In the genomic region with DNA sequence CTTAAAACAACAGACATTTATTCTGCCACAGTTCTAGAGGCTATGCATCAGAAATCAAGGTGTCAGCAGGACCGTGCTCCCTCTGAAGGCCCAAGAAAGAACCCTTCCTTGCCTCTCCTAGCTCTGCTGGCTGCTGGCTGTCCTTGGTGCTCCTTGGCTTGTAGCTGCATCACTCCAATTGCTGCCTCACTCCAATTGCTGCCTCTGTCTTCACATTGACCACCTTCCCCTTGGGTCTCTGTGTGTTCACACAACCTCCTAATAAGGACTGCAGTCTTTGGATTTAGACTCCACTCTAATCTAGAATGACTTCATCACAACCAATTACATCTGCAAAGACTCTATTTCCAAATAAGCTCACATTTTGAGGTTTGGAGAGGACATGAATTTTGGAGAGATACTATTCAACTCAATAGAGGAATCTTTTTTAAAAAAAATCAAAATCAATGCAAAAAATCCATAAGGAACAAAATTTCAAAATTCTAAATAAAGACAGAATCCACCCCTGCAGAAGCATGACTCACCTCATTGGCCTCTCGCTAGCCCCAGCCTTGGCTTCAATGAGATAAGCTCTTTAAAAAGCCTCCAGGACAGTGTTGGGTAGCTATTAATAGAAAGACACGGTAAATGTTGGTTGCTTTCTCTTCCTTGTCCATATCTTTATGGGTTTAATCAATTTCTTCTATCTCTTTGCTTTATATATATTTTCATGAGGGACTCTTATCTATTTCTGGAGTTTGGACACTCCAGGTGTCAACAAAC, we compare ENCODE assay signal across 15 cellular contexts.
DNase-seq lines count a peak whose midpoint lies in the region; ATAC-seq and TF ChIP-seq lines count a peak whose summit lies in the region.
"Had no signal": no experiment of that assay in that cellular context is flagged by ENCODE, and none has a peak within 500 bp of the region (broad histone marks: within the 10 kb centered on the region; RNA-seq: fewer than 3 reads in every experiment).

No MANE protein-coding gene starts in this region.

- H3K4me3 ChIP-seq in endodermal cell (ENCODE audit: low read length): peak overlapping the region; percentile 14
- H3K4me3 ChIP-seq in left lung: no peak overlapping the region

- 74 to 88% methylated on average over 2 to 3 of the region's 3 CpGs for WGBS in endodermal cell (ENCODE audit: insufficient coverage in 1 of 2, insufficient read length in 1 of 2), 2 experiments

- ATAC-seq in left lung: peak; percentile 63
- ATAC-seq: activated naive CD8-positive, alpha-beta T cell treated with anti-CD3 and anti-CD28 coated beads, Interleukin-2, amount 50 U/mL, for 24 hours had no signal

- peaks cover 2% of the 10 kb centered on the region for H3K36me3 Mint-ChIP-seq in endodermal cell (ENCODE audit: low read depth)
- no peaks in the 10 kb centered on the region for H3K36me3 Mint-ChIP-seq in activated CD4-positive, alpha-beta memory T cell treated with anti-CD3 and anti-CD28 coated beads for 36 hours
- H3K36me3 Mint-ChIP-seq: mesothelial cell of epicardium had no signal

- H3K9me3 Mint-ChIP-seq in endodermal cell: peaks cover 10% of the 10 kb centered on the region
- no peaks in the 10 kb centered on the region for H3K9me3 Mint-ChIP-seq in activated CD4-positive, alpha-beta memory T cell treated with anti-CD3 and anti-CD28 coated beads for 36 hours
- H3K9me3 Mint-ChIP-seq: activated naive CD8-positive, alpha-beta T cell treated with anti-CD3 and anti-CD28 coated beads, Interleukin-2, amount 50 U/mL, for 24 hours had no signal

- H3K36me3 ChIP-seq in endodermal cell (ENCODE audit: control insufficient read depth, insufficient read depth, low read length) (no peaks in the 10 kb centered on the region), left lung (no peaks in the 10 kb centered on the region)

- peaks cover 3% of the 10 kb centered on the region for H3K27me3 Mint-ChIP-seq in endodermal cell (ENCODE audit: insufficient read depth)
- H3K27me3 Mint-ChIP-seq in activated CD4-positive, alpha-beta memory T cell treated with anti-CD3 and anti-CD28 coated beads for 36 hours: peaks cover 6% of the 10 kb centered on the region

- no peak overlapping the region for H3K9ac ChIP-seq in endodermal cell (ENCODE audit: extremely low read depth, low read length, poor library complexity, severe bottlenecking)

- no peak overlapping the region for H3K4me3 Mint-ChIP-seq in endodermal cell
- no peak overlapping the region for H3K4me3 Mint-ChIP-seq in activated CD4-positive, alpha-beta memory T cell treated with anti-CD3 and anti-CD28 coated beads for 36 hours
- H3K4me3 Mint-ChIP-seq: activated naive CD8-positive, alpha-beta T cell treated with anti-CD3 and anti-CD28 coated beads, Interleukin-2, amount 50 U/mL, for 24 hours; mesothelial cell of epicardium had no signal

- no peak for TF ChIP-seq CTCF in endodermal cell (conservative IDR thresholded peaks at IDR 0.05)
- TF ChIP-seq CTCF in left lung (IDR thresholded peaks at IDR 0.05): no peak
- TF ChIP-seq CTCF in GM13976 (IDR thresholded peaks at IDR 0.05; ENCODE audit: borderline replicate concordance, control extremely low read depth, extremely low read depth, insufficient read depth, missing control alignments): no peak

- in situ Hi-C loops in GM13976 (cut with MboI; ENCODE audit: low sequenced_read_pairs, unreplicated experiment): no loop called here

- H3K4me1 ChIP-seq in endodermal cell (ENCODE audit: control insufficient read depth, insufficient read depth, low read length) (peaks cover 20% of the 10 kb centered on the region), left lung (no peaks in the 10 kb centered on the region)

- peaks cover 14% of the 10 kb centered on the region for H3K9me3 ChIP-seq in endodermal cell (ENCODE audit: control insufficient read depth, low read length)
- H3K9me3 ChIP-seq in left lung: peaks cover 0 to 2% of the 10 kb centered on the region in 2 donors

- intact Hi-C loops in left lung (cut with DNase I): no loop called here
- intact Hi-C loops in activated CD4-positive, alpha-beta memory T cell treated with anti-CD3 and anti-CD28 coated beads for 36 hours (cut with micrococcal nuclease): no loop called here

- no peaks in the 10 kb centered on the region for H3K27me3 ChIP-seq in endodermal cell (ENCODE audit: control insufficient read depth, insufficient read depth, low read length, poor library complexity, severe bottlenecking)
- H3K27me3 ChIP-seq in left lung: no peaks in the 10 kb centered on the region

- peak; percentile 58 for DNase-seq in COLO829 (ENCODE audit: low spot score)
- peak; percentile 33 for DNase-seq in MV-4-11 (lab: John Stamatoyannopoulos, UW)
- no peak for DNase-seq in endodermal cell
- DNase-seq in left lung: no peak
- DNase-seq in GM13976 (ENCODE audit: low spot score): no peak
- no peak for DNase-seq in activated CD4-positive, alpha-beta memory T cell treated with anti-CD3 and anti-CD28 coated beads for 36 hours
- no peak for DNase-seq in NCI-H2171 (lab: John Stamatoyannopoulos, UW)
- no peak for DNase-seq in GOT3 (lab: John Stamatoyannopoulos, UW)
- DNase-seq: activated naive CD8-positive, alpha-beta T cell treated with anti-CD3 and anti-CD28 coated beads, Interleukin-2, amount 50 U/mL, for 24 hours; DND-41; hypothalamus; SHP77; stimulated activated CD4-positive, alpha-beta T cell treated with anti-CD3 and anti-CD28 coated beads, Interleukin-4, amount 100 ng/mL, for 24 hours; stimulated activated naive CD4-positive, alpha-beta T cell treated with Interleukin-2 at 50 U/mL for 16 hours had no signal

- CTCF ChIA-PET in activated CD4-positive, alpha-beta memory T cell treated with anti-CD3 and anti-CD28 coated beads for 36 hours (lab: Charles Lee): no interaction called here

- POLR2A ChIA-PET in activated CD4-positive, alpha-beta memory T cell treated with anti-CD3 and anti-CD28 coated beads for 36 hours (lab: Charles Lee): no interaction called here

- peak overlapping the region; percentile 28 for H3K27ac Mint-ChIP-seq in endodermal cell
- no peak overlapping the region for H3K27ac Mint-ChIP-seq in activated CD4-positive, alpha-beta memory T cell treated with anti-CD3 and anti-CD28 coated beads for 36 hours
- H3K27ac Mint-ChIP-seq: activated naive CD8-positive, alpha-beta T cell treated with anti-CD3 and anti-CD28 coated beads, Interleukin-2, amount 50 U/mL, for 24 hours; mesothelial cell of epicardium had no signal

- H3K27ac ChIP-seq in endodermal cell (ENCODE audit: low read depth, low read length): no peak overlapping the region
- no peak overlapping the region for H3K27ac ChIP-seq in left lung

- peaks cover 34% of the 10 kb centered on the region for H3K4me1 Mint-ChIP-seq in endodermal cell
- no peaks in the 10 kb centered on the region for H3K4me1 Mint-ChIP-seq in activated CD4-positive, alpha-beta memory T cell treated with anti-CD3 and anti-CD28 coated beads for 36 hours (ENCODE audit: low read depth)
- H3K4me1 Mint-ChIP-seq: activated naive CD8-positive, alpha-beta T cell treated with anti-CD3 and anti-CD28 coated beads, Interleukin-2, amount 50 U/mL, for 24 hours had no signal

Comparison
In these comparisons a context has a peak if more than half of its experiments do, and no peak if none do; other contexts are left out.
1. DNase-seq: peak in COLO829 (single experiment) and MV-4-11 (single experiment); none in endodermal cell (single experiment), left lung (0 of 2), GM13976 (single experiment), activated CD4-positive, alpha-beta memory T cell treated with anti-CD3 and anti-CD28 coated beads for 36 hours (single experiment), NCI-H2171 (single experiment) and GOT3 (single experiment).